ENCODE assay signal across 16 cellular contexts in the genomic region with DNA sequence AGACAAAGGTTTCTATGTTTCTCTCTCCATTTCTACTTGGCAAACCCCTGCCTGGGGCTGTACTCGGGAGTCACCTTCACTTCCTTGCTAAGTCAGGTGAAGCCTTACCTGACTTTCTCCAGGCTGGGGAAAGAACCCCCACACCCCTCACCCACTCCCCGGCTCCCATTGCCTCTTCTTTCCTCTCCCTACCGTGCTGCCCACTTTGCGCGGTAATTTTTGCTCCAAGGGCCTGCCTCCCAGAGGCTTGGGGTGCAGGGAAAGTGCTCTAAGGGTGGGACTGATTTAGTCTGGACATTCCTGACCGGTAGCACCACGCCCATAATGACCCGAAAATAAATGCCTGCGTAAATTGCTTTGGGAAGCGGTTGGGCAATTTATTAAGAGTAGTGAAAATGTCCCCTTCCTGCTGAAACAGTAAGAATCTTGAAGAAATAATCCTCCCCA. TPM values are rescaled to one million over a fixed set of nuclear protein-coding genes. Genes with fewer than 3 reads are reported as not detected.
DNase-seq lines count a peak whose midpoint lies in the region; ATAC-seq and TF ChIP-seq lines count a peak whose summit lies in the region.
"Had no signal": no experiment of that assay in that cellular context is flagged by ENCODE, and none has a peak within 500 bp of the region (broad histone marks: within the 10 kb centered on the region; RNA-seq: fewer than 3 reads in every experiment).

No MANE protein-coding gene starts in this region.

- H3K27me3 Mint-ChIP-seq in activated CD4-positive, alpha-beta memory T cell treated with anti-CD3 and anti-CD28 coated beads, Interleukin-2, amount 10 ng/mL, durations not matched to agents 7 days and 5 days, result peaks cover 81% of the 10 kb centered on the region
- peaks cover 81% of the 10 kb centered on the region for H3K27me3 Mint-ChIP-seq in activated CD4-positive, alpha-beta memory T cell treated with anti-CD3 and anti-CD28 coated beads for 36 hours
- H3K27me3 Mint-ChIP-seq in GM23338 (ENCODE audit: insufficient read depth, low read depth, poor library complexity) (peaks cover 98% of the 10 kb centered on the region), endothelial cell (ENCODE audit: unreplicated experiment) (peaks cover 37% of the 10 kb centered on the region)

- ATAC-seq in GM23338 (no peak), mucosa of descending colon (no peak)
- ATAC-seq: stimulated activated naive CD8-positive, alpha-beta T cell treated with anti-CD3 and anti-CD28 coated beads, Interleukin-15, Interleukin-2, amounts not matched to agents 100 U/mL and 50 U/mL, for 24 hours had no signal

- H3K4me2 ChIP-seq in GM23338 (peak overlapping the region; percentile 91), osteoblast (ENCODE audit: insufficient read depth, low read length) (no peak overlapping the region)

- intact Hi-C loops in activated CD4-positive, alpha-beta memory T cell treated with anti-CD3 and anti-CD28 coated beads for 36 hours (cut with micrococcal nuclease), result no loop called here
- intact Hi-C loops in mucosa of descending colon (cut with DNase I, micrococcal nuclease), result no loop called here
- intact Hi-C loops in thyroid gland (cut with DNase I), result no loop called here

- peaks cover 46% of the 10 kb centered on the region for H3K4me1 ChIP-seq in GM23338 (ENCODE audit: insufficient read depth)
- peaks cover 2% of the 10 kb centered on the region for H3K4me1 ChIP-seq in osteoblast (ENCODE audit: insufficient read depth, low read length)
- peaks cover 15% of the 10 kb centered on the region for H3K4me1 ChIP-seq in mucosa of descending colon (ENCODE audit: low read depth)
- peaks cover 16 to 20% of the 10 kb centered on the region in 2 donors for H3K4me1 ChIP-seq in thyroid gland

- H3K36me3 ChIP-seq in GM23338 (ENCODE audit: insufficient read depth), result no peaks in the 10 kb centered on the region
- H3K36me3 ChIP-seq in osteoblast (ENCODE audit: insufficient read depth, low read length), result no peaks in the 10 kb centered on the region
- no peaks in the 10 kb centered on the region for H3K36me3 ChIP-seq in mucosa of descending colon (ENCODE audit: low read depth)
- H3K36me3 ChIP-seq in thyroid gland, result no peaks in the 10 kb centered on the region
- H3K36me3 ChIP-seq: left ventricle myocardium inferior, uterus had no signal

- WGBS in thyroid gland, 2 donors, result 12% methylated on average over 10 of the region's 10 CpGs

- H3K27ac Mint-ChIP-seq in activated CD4-positive, alpha-beta memory T cell treated with anti-CD3 and anti-CD28 coated beads, Interleukin-2, amount 10 ng/mL, durations not matched to agents 7 days and 5 days, result no peak overlapping the region
- no peak overlapping the region for H3K27ac Mint-ChIP-seq in activated CD4-positive, alpha-beta memory T cell treated with anti-CD3 and anti-CD28 coated beads for 36 hours
- no peak overlapping the region for H3K27ac Mint-ChIP-seq in GM23338
- no peak overlapping the region for H3K27ac Mint-ChIP-seq in endothelial cell (ENCODE audit: unreplicated experiment)

- TF ChIP-seq POLR2A in thyroid gland (IDR thresholded peaks at IDR 0.05), result no peak

- peaks cover 6% of the 10 kb centered on the region for H3K36me3 Mint-ChIP-seq in activated CD4-positive, alpha-beta memory T cell treated with anti-CD3 and anti-CD28 coated beads, Interleukin-2, amount 10 ng/mL, durations not matched to agents 7 days and 5 days (ENCODE audit: low read depth)
- H3K36me3 Mint-ChIP-seq in activated CD4-positive, alpha-beta memory T cell treated with anti-CD3 and anti-CD28 coated beads for 36 hours, result peaks cover 3% of the 10 kb centered on the region
- H3K36me3 Mint-ChIP-seq in GM23338 (ENCODE audit: low read depth) (no peaks in the 10 kb centered on the region; the same call in 2 of the 3 replicates), endothelial cell (ENCODE audit: low read depth, unreplicated experiment) (peaks cover 6% of the 10 kb centered on the region)

- H3K27ac ChIP-seq in GM23338 (ENCODE audit: low read depth) (no peak overlapping the region), osteoblast (ENCODE audit: low read depth, low read length) (no peak overlapping the region), thyroid gland (no peak overlapping the region)
- H3K27ac ChIP-seq: left ventricle myocardium inferior had no signal

- no peak overlapping the region for H3K4me3 Mint-ChIP-seq in activated CD4-positive, alpha-beta memory T cell treated with anti-CD3 and anti-CD28 coated beads, Interleukin-2, amount 10 ng/mL, durations not matched to agents 7 days and 5 days
- no peak overlapping the region for H3K4me3 Mint-ChIP-seq in activated CD4-positive, alpha-beta memory T cell treated with anti-CD3 and anti-CD28 coated beads for 36 hours
- H3K4me3 Mint-ChIP-seq in GM23338, result peak overlapping the region; percentile 66
- H3K4me3 Mint-ChIP-seq in endothelial cell (ENCODE audit: unreplicated experiment), result peak overlapping the region; percentile 76

- peak; percentile 10 for DNase-seq in activated CD4-positive, alpha-beta memory T cell treated with anti-CD3 and anti-CD28 coated beads, Interleukin-2, amount 10 ng/mL, durations not matched to agents 7 days and 5 days
- no peak for DNase-seq in activated CD4-positive, alpha-beta memory T cell treated with anti-CD3 and anti-CD28 coated beads for 36 hours
- peak; percentile 56 for DNase-seq in GM23338 (ENCODE audit: low spot score)
- DNase-seq in endothelial cell (ENCODE audit: low spot score), result no peak
- peak; percentile 11 for DNase-seq in osteoblast (ENCODE audit: insufficient read length, low spot score, missing footprints)
- no peak for DNase-seq in dedifferentiated amniotic fluid mesenchymal stem cell (ENCODE audit: extremely low spot score)
- DNase-seq in mucosa of descending colon, result no peak
- no peak for DNase-seq in thyroid gland
- DNase-seq: EL; foreskin fibroblast; left ventricle myocardium inferior; NCI-H2107; NCI-H69; stimulated activated naive CD8-positive, alpha-beta T cell treated with anti-CD3 and anti-CD28 coated beads, Interleukin-15, Interleukin-2, amounts not matched to agents 100 U/mL and 50 U/mL, for 24 hours; uterus had no signal

- peaks cover 28% of the 10 kb centered on the region for H3F3A ChIP-seq in GM23338 (replicated peaks; ENCODE audit: low read depth)

- H3K79me2 ChIP-seq in GM23338 (replicated peaks; ENCODE audit: insufficient read depth) (no peaks in the 10 kb centered on the region), osteoblast (ENCODE audit: insufficient read depth, low read length) (no peaks in the 10 kb centered on the region)

- H3K27me3 ChIP-seq in GM23338 (ENCODE audit: insufficient read depth) (peaks cover 100% of the 10 kb centered on the region), osteoblast (ENCODE audit: insufficient read depth, low read length) (peaks cover 93% of the 10 kb centered on the region), thyroid gland (peaks cover 56% of the 10 kb centered on the region)

- POLR2A ChIA-PET in activated CD4-positive, alpha-beta memory T cell treated with anti-CD3 and anti-CD28 coated beads, Interleukin-2, amount 10 ng/mL, durations not matched to agents 7 days and 5 days (lab: Charles Lee), result no interaction called here
- POLR2A ChIA-PET in activated CD4-positive, alpha-beta memory T cell treated with anti-CD3 and anti-CD28 coated beads for 36 hours (lab: Charles Lee), result no interaction called here

- H3K4me1 Mint-ChIP-seq in activated CD4-positive, alpha-beta memory T cell treated with anti-CD3 and anti-CD28 coated beads, Interleukin-2, amount 10 ng/mL, durations not matched to agents 7 days and 5 days, result peaks cover 26% of the 10 kb centered on the region
- peaks cover 26% of the 10 kb centered on the region for H3K4me1 Mint-ChIP-seq in activated CD4-positive, alpha-beta memory T cell treated with anti-CD3 and anti-CD28 coated beads for 36 hours (ENCODE audit: low read depth)
- peaks cover 28% of the 10 kb centered on the region for H3K4me1 Mint-ChIP-seq in GM23338
- H3K4me1 Mint-ChIP-seq in endothelial cell (ENCODE audit: unreplicated experiment), result peaks cover 39% of the 10 kb centered on the region

- H3K4me3 ChIP-seq in GM23338 (peak overlapping the region; percentile 69), osteoblast (ENCODE audit: insufficient read depth, low read length) (no peak overlapping the region), mucosa of descending colon (no peak overlapping the region), thyroid gland (replicated peaks in 1 of 3) (no peak overlapping the region)

- H3K9me2 ChIP-seq in GM23338 (ENCODE audit: insufficient read depth), result no peaks in the 10 kb centered on the region

- CTCF ChIA-PET in activated CD4-positive, alpha-beta memory T cell treated with anti-CD3 and anti-CD28 coated beads, Interleukin-2, amount 10 ng/mL, durations not matched to agents 7 days and 5 days (lab: Charles Lee), result no interaction called here
- CTCF ChIA-PET in activated CD4-positive, alpha-beta memory T cell treated with anti-CD3 and anti-CD28 coated beads for 36 hours (lab: Charles Lee), result no interaction called here

- TF ChIP-seq CTCF in GM23338 (conservative IDR thresholded peaks at IDR 0.05; ENCODE audit: low read depth in 2 of 2) (no peak), endothelial cell (IDR thresholded peaks at IDR 0.05; ENCODE audit: unreplicated experiment) (no peak), osteoblast (IDR thresholded peaks at IDR 0.05; ENCODE audit: extremely low read depth, low read depth, low read length) (no peak), mucosa of descending colon (IDR thresholded peaks at IDR 0.05) (no peak), thyroid gland (IDR thresholded peaks at IDR 0.05) (no peak)

- H4K20me1 ChIP-seq in GM23338 (replicated peaks; ENCODE audit: insufficient read depth), result peaks cover 36% of the 10 kb centered on the region; the same call in 1 of the 2 replicates
- H4K20me1 ChIP-seq in osteoblast (ENCODE audit: insufficient read depth, low read length), result no peaks in the 10 kb centered on the region

- H2AFZ ChIP-seq in GM23338 (no peak overlapping the region), osteoblast (ENCODE audit: low read length) (no peak overlapping the region)

- H3K9me3 ChIP-seq in osteoblast (ENCODE audit: low read depth, low read length), result no peaks in the 10 kb centered on the region
- H3K9me3 ChIP-seq in mucosa of descending colon, result no peaks in the 10 kb centered on the region
- H3K9me3 ChIP-seq in thyroid gland, result no peaks in the 10 kb centered on the region
- H3K9me3 ChIP-seq: uterus had no signal

- H3K9me3 Mint-ChIP-seq in activated CD4-positive, alpha-beta memory T cell treated with anti-CD3 and anti-CD28 coated beads, Interleukin-2, amount 10 ng/mL, durations not matched to agents 7 days and 5 days, result no peaks in the 10 kb centered on the region
- no peaks in the 10 kb centered on the region for H3K9me3 Mint-ChIP-seq in activated CD4-positive, alpha-beta memory T cell treated with anti-CD3 and anti-CD28 coated beads for 36 hours
- H3K9me3 Mint-ChIP-seq in GM23338 (no peaks in the 10 kb centered on the region), endothelial cell (ENCODE audit: unreplicated experiment) (no peaks in the 10 kb centered on the region)

RNA-seq across cellular contexts. Expression of gene VAX2, which starts 13.8 kb away (rescaled TPM):
- not detected for total RNA-seq in activated CD4-positive, alpha-beta memory T cell treated with anti-CD3 and anti-CD28 coated beads, Interleukin-2, amount 10 ng/mL, durations not matched to agents 7 days and 5 days
- total RNA-seq in activated CD4-positive, alpha-beta memory T cell treated with anti-CD3 and anti-CD28 coated beads for 36 hours, result not detected
- 0.31 TPM in 1 of 2 replicates, not detected in the other for total RNA-seq in GM23338 (2014; rRNA removed; shearing (Covaris generic))
- polyA plus RNA-seq in GM23338 (2016; fragmentation: Nextera tagmentation; extraction: Ambion mirVana), result not detected in 2 replicates
- total RNA-seq in endothelial cell (ENCODE audit: unreplicated experiment), result 2.2 TPM
- total RNA-seq in osteoblast, result 4.1 and 4.3 TPM in 2 replicates
- under 1 TPM in 1 of 3 donors, not detected in 2; 0.47 TPM for total RNA-seq in mucosa of descending colon
- total RNA-seq in thyroid gland, result under 1 TPM in 1 of 4 donors, not detected in 3; 0.22 TPM

RNA-seq across cellular contexts. Expression of gene ATP6V1B1, which starts 49.1 kb away (rescaled TPM):
- not detected for total RNA-seq in activated CD4-positive, alpha-beta memory T cell treated with anti-CD3 and anti-CD28 coated beads, Interleukin-2, amount 10 ng/mL, durations not matched to agents 7 days and 5 days
- not detected for total RNA-seq in activated CD4-positive, alpha-beta memory T cell treated with anti-CD3 and anti-CD28 coated beads for 36 hours
- total RNA-seq in GM23338 (2014; rRNA removed; shearing (Covaris generic)), result not detected in 2 replicates
- polyA plus RNA-seq in GM23338 (2016; fragmentation: Nextera tagmentation; extraction: Ambion mirVana), result not detected in 2 replicates
- total RNA-seq in endothelial cell (ENCODE audit: unreplicated experiment), result not detected
- 0.88 and 2.5 TPM in 2 replicates for total RNA-seq in osteoblast
- not detected for total RNA-seq in mucosa of descending colon
- total RNA-seq in thyroid gland, result not detected
- total RNA-seq: left ventricle myocardium inferior had no signal

RNA-seq across cellular contexts. Expression of gene CD207, which starts 50.9 kb away (rescaled TPM):
- not detected for total RNA-seq in activated CD4-positive, alpha-beta memory T cell treated with anti-CD3 and anti-CD28 coated beads, Interleukin-2, amount 10 ng/mL, durations not matched to agents 7 days and 5 days
- total RNA-seq in activated CD4-positive, alpha-beta memory T cell treated with anti-CD3 and anti-CD28 coated beads for 36 hours, result not detected
- total RNA-seq in GM23338 (2014; rRNA removed; shearing (Covaris generic)), result not detected in 2 replicates
- not detected in 2 replicates for polyA plus RNA-seq in GM23338 (2016; fragmentation: Nextera tagmentation; extraction: Ambion mirVana)
- 0.74 TPM for total RNA-seq in endothelial cell (ENCODE audit: unreplicated experiment)
- not detected in 2 replicates for total RNA-seq in osteoblast
- total RNA-seq in mucosa of descending colon, result under 1 TPM in 2 of 3 donors, not detected in 1; 0.19 to 0.61 TPM
- total RNA-seq in thyroid gland, result not detected
- total RNA-seq: chondrocyte, left ventricle myocardium inferior had no signal

Comparison
In these comparisons a context has a peak if more than half of its experiments do, and no peak if none do; other contexts are left out.
1. DNase-seq: peak in activated CD4-positive, alpha-beta memory T cell treated with anti-CD3 and anti-CD28 coated beads, Interleukin-2, amount 10 ng/mL, durations not matched to agents 7 days and 5 days (single experiment), GM23338 (single experiment) and osteoblast (single experiment); none in activated CD4-positive, alpha-beta memory T cell treated with anti-CD3 and anti-CD28 coated beads for 36 hours (single experiment), endothelial cell (single experiment), dedifferentiated amniotic fluid mesenchymal stem cell (single experiment), mucosa of descending colon (0 of 3) and thyroid gland (0 of 2).
2. H3K4me3 Mint-ChIP-seq: peak in GM23338 (single experiment) and endothelial cell (single experiment); none in activated CD4-positive, alpha-beta memory T cell treated with anti-CD3 and anti-CD28 coated beads, Interleukin-2, amount 10 ng/mL, durations not matched to agents 7 days and 5 days (single experiment) and activated CD4-positive, alpha-beta memory T cell treated with anti-CD3 and anti-CD28 coated beads for 36 hours (single experiment).